In genomic region chr16:49437344-49437743, GRCh38 we compare ENCODE assay signal across 31 cellular contexts.
"Had no signal": no experiment of that assay in that cellular context is flagged by ENCODE, and none has a peak within 500 bp of the region (broad histone marks: within the 10 kb centered on the region; RNA-seq: fewer than 3 reads in every experiment).

No MANE protein-coding gene starts in this region.

- H3K36me3 Mint-ChIP-seq: stimulated activated memory B cell treated with anti-CD40 and anti-IgM and Interleukin-4, amounts not matched to agents 10 μg/mL and 1 μg/mL and 100 μg/mL, for 72 hours; type B pancreatic cell had no signal

- H3K27ac Mint-ChIP-seq: activated naive CD4-positive, alpha-beta T cell treated with anti-CD3 and anti-CD28 coated beads for 36 hours; activated T-helper 1 cell treated with anti-CD3 and anti-CD28 coated beads, Interleukin-12 subunit alpha, Interleukin-12 subunit beta, Interleukin-2, Interleukin-4 antibody, amounts not matched to agents 30 ng/mL and 10 ng/mL and 1 ng/mL, durations not matched to agents 14 hours and 24 hours and 36 hours; dendritic cell treated with granulocyte-macrophage colony-stimulating factor and Interleukin-4, amounts not matched to agents 40 ng/mL and 50 ng/mL, for 4 days; progenitor cell of endocrine pancreas; stimulated activated memory B cell treated with anti-CD40 and anti-IgM and Interleukin-4, amounts not matched to agents 10 μg/mL and 1 μg/mL and 100 μg/mL, for 72 hours; T-helper 2 cell treated with Interferon-gamma antibody and Interleukin-4, amounts not matched to agents 5 μg/mL and 100 μg/mL, for 36 hours; type B pancreatic cell had no signal

- H3K4me3 Mint-ChIP-seq: activated naive CD4-positive, alpha-beta T cell treated with anti-CD3 and anti-CD28 coated beads for 36 hours; activated T-helper 1 cell treated with anti-CD3 and anti-CD28 coated beads, Interleukin-12 subunit alpha, Interleukin-12 subunit beta, Interleukin-2, Interleukin-4 antibody, amounts not matched to agents 30 ng/mL and 10 ng/mL and 1 ng/mL, durations not matched to agents 14 hours and 24 hours and 36 hours; central memory CD8-positive, alpha-beta T cell; dendritic cell treated with granulocyte-macrophage colony-stimulating factor and Interleukin-4, amounts not matched to agents 40 ng/mL and 50 ng/mL, for 4 days; nephron progenitor cell; stimulated activated memory B cell treated with anti-CD40 and anti-IgM and Interleukin-4, amounts not matched to agents 10 μg/mL and 1 μg/mL and 100 μg/mL, for 72 hours; stimulated activated naive CD8-positive, alpha-beta T cell treated with anti-CD3 and anti-CD28 coated beads, Interleukin-15, amount 100 ng/mL, for 72 hours; T-helper 2 cell treated with Interferon-gamma antibody and Interleukin-4, amounts not matched to agents 5 μg/mL and 100 μg/mL, for 36 hours; type B pancreatic cell had no signal

- ATAC-seq: activated CD4-positive, CD25-positive, alpha-beta regulatory T cell treated with anti-CD3 and anti-CD28 coated beads, Interleukin-2, amount 50 U/mL, for 24 hours; left lung; mucosa of descending colon; sciatic nerve; stimulated activated memory B cell treated with anti-CD40 and anti-IgM and Interleukin-4, amounts not matched to agents 10 μg/mL and 1 μg/mL and 100 μg/mL, for 72 hours; stimulated activated naive CD8-positive, alpha-beta T cell treated with anti-CD3 and anti-CD28 coated beads, Interleukin-15, amount 100 ng/mL, for 72 hours had no signal

- H3K27me3 ChIP-seq: uterus had no signal

- H3K4me3 ChIP-seq: esophagus squamous epithelium, left lung, mucosa of descending colon, uterus had no signal

- H3K27ac ChIP-seq: epithelial cell of prostate, esophagus squamous epithelium, left lung, neutrophil, uterus had no signal

- H3K27me3 Mint-ChIP-seq: stimulated activated naive CD8-positive, alpha-beta T cell treated with anti-CD3 and anti-CD28 coated beads, Interleukin-15, amount 100 ng/mL, for 72 hours had no signal

- H3K36me3 ChIP-seq: esophagus squamous epithelium, left lung, neutrophil, uterus had no signal

- DNase-seq: activated CD4-positive, alpha-beta T cell treated with anti-CD3 and anti-CD28 coated beads for 48 hours; activated CD4-positive, alpha-beta T cell treated with anti-CD3 and anti-CD28 coated beads, Interleukin-2, amount 50 U/mL, for 48 hours; activated CD8-positive, alpha-beta memory T cell treated with anti-CD3 and anti-CD28 coated beads for 24 hours; activated effector memory CD4-positive, alpha-beta T cell treated with anti-CD3 and anti-CD28 coated beads, Interleukin-2, amount 50 U/mL, for 16 hours; activated naive CD4-positive, alpha-beta T cell treated with anti-CD3 and anti-CD28 coated beads for 36 hours; activated T-cell treated with anti-CD3 and anti-CD28 coated beads, Interleukin-2, amount 50 U/mL, for 1 hour; esophagus squamous epithelium; foreskin melanocyte; left lung; mucosa of descending colon; nephron progenitor cell; small intestine; stimulated activated CD4-positive, alpha-beta T cell treated with anti-CD3 and anti-CD28 coated beads, Interleukin-1b, Interleukin-23, amount 100 ng/mL, for 48 hours; stimulated activated CD4-positive, alpha-beta T cell treated with anti-CD3 and anti-CD28 coated beads, Interleukin-4, amount 100 ng/mL, for 4 hours; stimulated activated CD8-positive, alpha-beta memory T cell treated with anti-CD3 and anti-CD28 coated beads, Interleukin-4, amount 100 ng/mL, for 48 hours; stimulated activated naive CD8-positive, alpha-beta T cell treated with anti-CD3 and anti-CD28 coated beads, Interleukin-15, amount 100 ng/mL, for 72 hours; substantia nigra; uterus had no signal

- H3K9me3 ChIP-seq: esophagus squamous epithelium, left lung, mucosa of descending colon, neutrophil, uterus had no signal

- FAIRE-seq: bronchial epithelial cell, islet of Langerhans, small intestine had no signal

- H3K9me3 Mint-ChIP-seq: activated naive CD4-positive, alpha-beta T cell treated with anti-CD3 and anti-CD28 coated beads for 36 hours; activated T-helper 1 cell treated with anti-CD3 and anti-CD28 coated beads, Interleukin-12 subunit alpha, Interleukin-12 subunit beta, Interleukin-2, Interleukin-4 antibody, amounts not matched to agents 30 ng/mL and 10 ng/mL and 1 ng/mL, durations not matched to agents 14 hours and 24 hours and 36 hours; central memory CD8-positive, alpha-beta T cell; dendritic cell treated with granulocyte-macrophage colony-stimulating factor and Interleukin-4, amounts not matched to agents 40 ng/mL and 50 ng/mL, for 4 days; nephron progenitor cell; stimulated activated memory B cell treated with anti-CD40 and anti-IgM and Interleukin-4, amounts not matched to agents 10 μg/mL and 1 μg/mL and 100 μg/mL, for 72 hours; stimulated activated naive CD8-positive, alpha-beta T cell treated with anti-CD3 and anti-CD28 coated beads, Interleukin-15, amount 100 ng/mL, for 72 hours; T-helper 2 cell treated with Interferon-gamma antibody and Interleukin-4, amounts not matched to agents 5 μg/mL and 100 μg/mL, for 36 hours; type B pancreatic cell had no signal
